In the genomic region with DNA sequence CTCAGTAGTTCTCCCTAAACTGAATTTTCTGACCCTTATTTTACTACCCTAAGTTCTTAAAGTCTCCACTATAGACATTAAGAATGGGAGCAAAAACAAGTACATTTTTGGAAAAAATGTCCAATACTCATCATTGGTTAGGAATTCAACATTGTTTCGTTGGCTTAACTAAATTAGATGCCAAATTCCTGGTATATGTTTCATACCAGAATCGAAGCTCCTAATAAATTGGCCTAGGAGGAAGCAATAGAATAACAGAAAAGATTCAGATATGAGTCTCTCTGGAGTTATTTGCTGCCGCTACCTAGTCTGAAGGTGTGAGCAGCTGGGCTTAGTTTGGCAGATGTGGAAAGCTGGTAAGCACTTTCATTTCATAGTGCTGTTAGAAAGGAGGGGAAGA, we compare ENCODE assay signal across 20 cellular contexts. TPM values are rescaled to one million over a fixed set of nuclear protein-coding genes. Genes with fewer than 3 reads are reported as not detected.
DNase-seq lines count a peak whose midpoint lies in the region; ATAC-seq and TF ChIP-seq lines count a peak whose summit lies in the region.
"Had no signal": no experiment of that assay in that cellular context is flagged by ENCODE, and none has a peak within 500 bp of the region (broad histone marks: within the 10 kb centered on the region; RNA-seq: fewer than 3 reads in every experiment).

No MANE protein-coding gene starts in this region.

- no peak for ATAC-seq in GM19467 (IDR thresholded peaks at IDR 0.05; ENCODE audit: unreplicated experiment)
- ATAC-seq: activated naive CD4-positive, alpha-beta T cell treated with anti-CD3 and anti-CD28 coated beads, Interleukin-2, amount 50 U/mL, for 72 hours; GM23338; WTC11 had no signal

- H3K27me3 ChIP-seq in AG04450 (ENCODE audit: control insufficient read depth, insufficient read depth, low read length), result no peaks in the 10 kb centered on the region
- H3K27me3 ChIP-seq: colonic mucosa had no signal

- H3K27ac Mint-ChIP-seq in T-helper 2 cell treated with Interferon-gamma antibody and Interleukin-4, amounts not matched to agents 5 μg/mL and 100 μg/mL, for 36 hours, result no peak overlapping the region
- H3K27ac Mint-ChIP-seq: activated naive CD4-positive, alpha-beta T cell treated with anti-CD3 and anti-CD28 coated beads, Interleukin-2, amount 50 U/mL, for 72 hours; GM23338; WTC11 had no signal

- in situ Hi-C loops in astrocyte of the spinal cord (cut with HindIII; ENCODE audit: low sequenced_read_pairs), result no loop called here

- no peaks in the 10 kb centered on the region for H3K4me1 Mint-ChIP-seq in T-helper 2 cell treated with Interferon-gamma antibody and Interleukin-4, amounts not matched to agents 5 μg/mL and 100 μg/mL, for 36 hours (ENCODE audit: low read depth)
- H3K4me1 Mint-ChIP-seq: GM23338, WTC11 had no signal

- peaks cover 24% of the 10 kb centered on the region for H3K36me3 Mint-ChIP-seq in T-helper 2 cell treated with Interferon-gamma antibody and Interleukin-4, amounts not matched to agents 5 μg/mL and 100 μg/mL, for 36 hours (ENCODE audit: low read depth)
- H3K36me3 Mint-ChIP-seq: activated naive CD4-positive, alpha-beta T cell treated with anti-CD3 and anti-CD28 coated beads, Interleukin-2, amount 50 U/mL, for 72 hours had no signal

- DNase-seq in AG04450 (ENCODE audit: low read depth, low spot score) (peak; percentile 23), HT1080 (ENCODE audit: low read depth) (peak; percentile 19), astrocyte of the spinal cord (ENCODE audit: low read depth, low spot score) (peak; percentile 56), hepatic stellate cell (ENCODE audit: low spot score) (peak; percentile 69), cerebellar cortex (ENCODE audit: low spot score) (no peak), NCI-H146 treated with DMSO at 0.1 percent for 48 hours (lab: John Stamatoyannopoulos, UW; ENCODE audit: unreplicated experiment) (no peak)
- no peak for DNase-seq in T-helper 2 cell treated with Interferon-gamma antibody and Interleukin-4, amounts not matched to agents 5 μg/mL and 100 μg/mL, for 36 hours (ENCODE audit: low spot score)
- DNase-seq: activated CD8-positive, alpha-beta memory T cell treated with anti-CD3 and anti-CD28 coated beads, Interleukin-2, amount 50 U/mL, for 4 hours; colonic mucosa; DMS79 treated with DMSO at 0.1 percent for 48 hours; foreskin melanocyte; midbrain; NCI-H446 treated with DMSO at 0.1 percent for 48 hours; OCI-M1; SW 1271 had no signal

- H3K9me3 ChIP-seq in AG04450 (ENCODE audit: control insufficient read depth, insufficient read depth, low read length), result no peaks in the 10 kb centered on the region
- H3K9me3 ChIP-seq: colonic mucosa had no signal

- H3K9me3 Mint-ChIP-seq in T-helper 2 cell treated with Interferon-gamma antibody and Interleukin-4, amounts not matched to agents 5 μg/mL and 100 μg/mL, for 36 hours, result no peaks in the 10 kb centered on the region
- H3K9me3 Mint-ChIP-seq: activated naive CD4-positive, alpha-beta T cell treated with anti-CD3 and anti-CD28 coated beads, Interleukin-2, amount 50 U/mL, for 72 hours; GM23338; WTC11 had no signal

- H3K4me3 Mint-ChIP-seq in T-helper 2 cell treated with Interferon-gamma antibody and Interleukin-4, amounts not matched to agents 5 μg/mL and 100 μg/mL, for 36 hours, result no peak overlapping the region
- H3K4me3 Mint-ChIP-seq: GM23338, WTC11 had no signal

- H3K4me3 ChIP-seq in AG04450 (ENCODE audit: low read depth, low read length) (peak overlapping the region; percentile 20), astrocyte of the spinal cord (ENCODE audit: low read depth, low read length) (no peak overlapping the region)
- H3K4me3 ChIP-seq: colonic mucosa, GM23338 had no signal

- POLR2A ChIA-PET in AG04450 (lab: Yijun Ruan, JAX), result interaction anchor here (0.9 to 2.1 kb wide), 4 partner anchors 9 to 84 kb away, joined by 3 to 27 read pairs (median 8); partner anchors contain the start of genes WEE1 and ZNF143

- H3K27me3 Mint-ChIP-seq in T-helper 2 cell treated with Interferon-gamma antibody and Interleukin-4, amounts not matched to agents 5 μg/mL and 100 μg/mL, for 36 hours (ENCODE audit: low read depth), result no peaks in the 10 kb centered on the region

- CTCF ChIA-PET in AG04450 (lab: Charles Lee), result interaction anchor here (6.8 kb wide), 1 partner anchor 17 kb away, joined by 61 read pairs; no protein-coding TSS in a partner anchor

- peak overlapping the region; percentile 63 for H3K27ac ChIP-seq in AG04450 (ENCODE audit: low read depth, low read length)
- H3K27ac ChIP-seq: colonic mucosa, parathyroid adenoma had no signal

- TF ChIP-seq CTCF in AG04450 (IDR thresholded peaks at IDR 0.05; ENCODE audit: low read depth, low read length) (no peak), astrocyte of the spinal cord (IDR thresholded peaks at IDR 0.05; ENCODE audit: low read depth, low read length) (no peak)

RNA-seq across cellular contexts. Expression of gene ZNF143, which starts 28.6 kb away (rescaled TPM):
- polyA plus RNA-seq in AG04450 (2011; rRNA removed), result 29.1 and 29.4 TPM in 2 replicates
- polyA minus RNA-seq in AG04450 (2011; rRNA and poly(A)+ RNA removed), result 90.4 and 98.3 TPM in 2 replicates
- total RNA-seq in HT1080 (2014; rRNA removed; shearing (Covaris generic)), result 22.6 and 31.6 TPM in 2 replicates
- polyA plus RNA-seq in HT1080 (2015; cell fraction: cytosol; rRNA removed), result 15.2 and 16.7 TPM in 2 replicates
- polyA plus RNA-seq in HT1080 (2015; cell fraction: nucleus; rRNA removed), result 20.6 and 30.4 TPM in 2 replicates

Comparison
In these comparisons a context has a peak if more than half of its experiments do, and no peak if none do; other contexts are left out.
1. DNase-seq: peak in AG04450 (single experiment), HT1080 (single experiment), astrocyte of the spinal cord (single experiment) and hepatic stellate cell (single experiment); none in cerebellar cortex (single experiment), NCI-H146 treated with DMSO at 0.1 percent for 48 hours (single experiment) and T-helper 2 cell treated with Interferon-gamma antibody and Interleukin-4, amounts not matched to agents 5 μg/mL and 100 μg/mL, for 36 hours (single experiment).